In genomic region chr2:134717706-134718094, GRCh38 we compare ENCODE assay signal across 10 cellular contexts. TPM values are rescaled to one million over a fixed set of nuclear protein-coding genes. Genes with fewer than 3 reads are reported as not detected.
DNase-seq lines count a peak whose midpoint lies in the region; ATAC-seq and TF ChIP-seq lines count a peak whose summit lies in the region.
"Had no signal": no experiment of that assay in that cellular context is flagged by ENCODE, and none has a peak within 500 bp of the region (broad histone marks: within the 10 kb centered on the region; RNA-seq: fewer than 3 reads in every experiment).

No MANE protein-coding gene starts in this region.

- peaks cover 97% of the 10 kb centered on the region for H3K27me3 ChIP-seq in BLaER1
- H3K27me3 ChIP-seq in naive thymus-derived CD4-positive, alpha-beta T cell (ENCODE audit: control insufficient read depth in 2 of 2, insufficient read depth in 2 of 2, low read length in 2 of 2): peaks cover 0 to 6% of the 10 kb centered on the region in 2 donors
- peaks cover 6% of the 10 kb centered on the region for H3K27me3 ChIP-seq in adrenal gland

- no peak overlapping the region for H3K9ac ChIP-seq in BLaER1

- POLR2A ChIA-PET in naive thymus-derived CD4-positive, alpha-beta T cell (lab: Charles Lee): no interaction called here

- peaks cover 0 to 1% (median 0%) of the 10 kb centered on the region in 11 donors for H3K9me3 Mint-ChIP-seq in naive thymus-derived CD4-positive, alpha-beta T cell

- H3K27me3 Mint-ChIP-seq in naive thymus-derived CD4-positive, alpha-beta T cell: peaks cover 63 to 83% (median 69%) of the 10 kb centered on the region in 5 donors

- CTCF ChIA-PET in naive thymus-derived CD4-positive, alpha-beta T cell (lab: Charles Lee): no interaction called here

- H3K4me3 ChIP-seq in BLaER1: peak overlapping the region; percentile 69
- peak overlapping the region; percentile 26 for H3K4me3 ChIP-seq in naive thymus-derived CD4-positive, alpha-beta T cell (ENCODE audit: low read length)
- peak overlapping the region in 2 of 4 donors; percentile 35 to 87 for H3K4me3 ChIP-seq in adrenal gland

- peaks cover 18 to 35% (median 27%) of the 10 kb centered on the region in 7 donors for H3K4me1 Mint-ChIP-seq in naive thymus-derived CD4-positive, alpha-beta T cell

- H3K27ac Mint-ChIP-seq in naive thymus-derived CD4-positive, alpha-beta T cell: no peak overlapping the region

- H3K36me3 ChIP-seq in BLaER1: no peaks in the 10 kb centered on the region
- no peaks in the 10 kb centered on the region for H3K36me3 ChIP-seq in naive thymus-derived CD4-positive, alpha-beta T cell (ENCODE audit: control insufficient read depth in 2 of 3, insufficient read depth in 3 of 3, low read length in 3 of 3)
- H3K36me3 ChIP-seq in adrenal gland (replicated peaks in 1 of 2): no peaks in the 10 kb centered on the region
- H3K36me3 ChIP-seq: HAP-1 had no signal

- peak overlapping the region; percentile 63 to 87 (median 77) for H3K4me3 Mint-ChIP-seq in naive thymus-derived CD4-positive, alpha-beta T cell

- H3K36me3 Mint-ChIP-seq in naive thymus-derived CD4-positive, alpha-beta T cell: peaks cover 0 to 3% (median 0%) of the 10 kb centered on the region in 5 donors

- H3K9me3 ChIP-seq in BLaER1 (no peaks in the 10 kb centered on the region), adrenal gland (replicated peaks in 1 of 3) (no peaks in the 10 kb centered on the region)
- H3K9me3 ChIP-seq in naive thymus-derived CD4-positive, alpha-beta T cell (ENCODE audit: control insufficient read depth in 2 of 3, low read length in 3 of 3): no peaks in the 10 kb centered on the region
- H3K9me3 ChIP-seq: HAP-1 had no signal

- H3K27ac ChIP-seq in BLaER1 (no peak overlapping the region), adrenal gland (no peak overlapping the region)
- H3K27ac ChIP-seq in naive thymus-derived CD4-positive, alpha-beta T cell (ENCODE audit: low read depth, low read length): no peak overlapping the region

- 18 to 24% (median 21%) methylated on average over 17 of the region's 17 CpGs for WGBS in adrenal gland, 4 donors

- H4K20me1 ChIP-seq in BLaER1: peaks cover 34% of the 10 kb centered on the region

- intact Hi-C loops in naive thymus-derived CD4-positive, alpha-beta T cell (cut with micrococcal nuclease): loop anchor here in 1 of 2 donors (5.0 kb wide), 1 partner anchor 45 kb away; no protein-coding TSS in a partner anchor
- intact Hi-C loops in adrenal gland (cut with DNase I): no loop called here

- peaks cover 12% of the 10 kb centered on the region for H3K4me1 ChIP-seq in BLaER1
- H3K4me1 ChIP-seq in naive thymus-derived CD4-positive, alpha-beta T cell (ENCODE audit: control insufficient read depth in 2 of 2, insufficient read depth in 2 of 2, low read length in 2 of 2): no peaks in the 10 kb centered on the region
- peaks cover 3 to 7% of the 10 kb centered on the region in 2 donors for H3K4me1 ChIP-seq in adrenal gland (replicated peaks in 1 of 2)
- H3K4me1 ChIP-seq: HAP-1 had no signal

- TF ChIP-seq CTCF in GM13976 (IDR thresholded peaks at IDR 0.05; ENCODE audit: borderline replicate concordance, control extremely low read depth, extremely low read depth, insufficient read depth, missing control alignments) (no peak), adrenal gland (IDR thresholded peaks at IDR 0.05) (no peak)

- in situ Hi-C loops in GM13976 (cut with MboI; ENCODE audit: low sequenced_read_pairs, unreplicated experiment): no loop called here

- ATAC-seq in HG03354 (IDR thresholded peaks at IDR 0.05; ENCODE audit: poor library complexity, severe bottlenecking, unreplicated experiment): peak; percentile 13
- ATAC-seq in naive thymus-derived CD4-positive, alpha-beta T cell: no peak

- no peak for TF ChIP-seq POLR2A in adrenal gland (IDR thresholded peaks at IDR 0.05)

- peak; percentile 50 for DNase-seq in cerebellum (ENCODE audit: low spot score)
- no peak for DNase-seq in naive thymus-derived CD4-positive, alpha-beta T cell
- DNase-seq in cerebellar nuclear complex (lab: John Stamatoyannopoulos, UW): no peak
- DNase-seq in GM13976 (ENCODE audit: low spot score): no peak
- no peak for DNase-seq in NCI-H187 (lab: John Stamatoyannopoulos, UW)
- DNase-seq in adrenal gland: no peak
- DNase-seq: MV-4-11 had no signal

- H3K4me2 ChIP-seq in BLaER1: peak overlapping the region; percentile 97

RNA-seq across cellular contexts. Expression of gene TMEM163, which starts 1.1 kb away (rescaled TPM):
- total RNA-seq in cerebellum (10.2 TPM), adrenal gland (10 to 100 TPM in 5 of 8 donors, 1 to 10 TPM in 3; 3.6 to 15.5 (median 10.5) TPM)
- under 1 TPM in 3 of 5 experiments, not detected in 2; 0.21 to 0.71 (median 0.39) TPM for total RNA-seq in naive thymus-derived CD4-positive, alpha-beta T cell
- under 1 TPM; 0.13 to 0.21 TPM for polyA plus RNA-seq in naive thymus-derived CD4-positive, alpha-beta T cell
- polyA plus RNA-seq in adrenal gland: 10 to 100 TPM in 1 of 3 donors, 1 to 10 TPM in 2; 6.5 to 21.6 (median 7.5) TPM
